In the genomic region with DNA sequence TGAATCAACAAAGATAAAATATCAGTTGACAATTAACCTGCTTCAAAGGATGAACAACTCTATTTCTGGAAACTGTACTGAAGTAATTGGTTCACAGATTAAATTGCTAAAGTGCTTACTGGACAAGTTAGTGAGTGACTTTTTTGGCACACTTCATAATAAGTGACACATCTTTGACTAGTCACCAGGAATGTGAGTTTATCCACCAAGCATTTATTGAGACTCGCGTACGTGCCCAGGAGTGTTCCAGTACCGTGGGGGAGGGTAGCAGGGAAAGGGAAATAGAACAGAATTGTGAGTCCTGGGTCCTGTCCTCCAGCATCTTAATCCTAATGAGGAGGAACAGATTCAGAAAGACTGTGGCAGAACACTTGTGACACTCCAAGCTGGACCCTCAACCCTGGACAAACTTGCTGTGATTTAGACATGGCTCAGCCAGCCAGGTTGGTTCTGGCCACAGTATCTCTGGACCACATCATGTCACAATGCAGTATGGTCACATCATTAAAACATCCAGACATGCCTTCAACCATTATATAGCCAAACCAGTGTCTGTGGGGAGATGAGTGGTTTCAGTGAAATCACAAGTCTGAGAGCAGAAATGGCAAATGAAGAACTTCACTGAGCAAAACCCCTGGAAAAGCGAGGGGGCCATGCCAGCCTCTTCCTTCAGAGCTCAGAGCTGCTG, we compare ENCODE assay signal across 12 cellular contexts.
DNase-seq lines count a peak whose midpoint lies in the region; ATAC-seq and TF ChIP-seq lines count a peak whose summit lies in the region.
"Had no signal": no experiment of that assay in that cellular context is flagged by ENCODE, and none has a peak within 500 bp of the region (broad histone marks: within the 10 kb centered on the region; RNA-seq: fewer than 3 reads in every experiment).

No MANE protein-coding gene starts in this region.

- H3K9me2 ChIP-seq in GM23248 (ENCODE audit: insufficient read depth), result no peaks in the 10 kb centered on the region

- H3K36me3 ChIP-seq in GM23248 (ENCODE audit: low read depth) (no peaks in the 10 kb centered on the region), smooth muscle cell (ENCODE audit: low read depth) (no peaks in the 10 kb centered on the region), lower lobe of right lung (no peaks in the 10 kb centered on the region)
- H3K36me3 ChIP-seq: cardiac muscle cell had no signal

- in situ Hi-C loops in GM23248 (cut with MboI), result no loop called here

- POLR2A ChIA-PET in RWPE1 (lab: Yijun Ruan, JAX; ENCODE audit: low non-redundant PET), result no interaction called here

- peak overlapping the region; percentile 70 for H3K27ac ChIP-seq in GM23248
- no peak overlapping the region for H3K27ac ChIP-seq in RWPE1
- peak overlapping the region; percentile 62 for H3K27ac ChIP-seq in smooth muscle cell (ENCODE audit: low read depth)
- no peak overlapping the region for H3K27ac ChIP-seq in lower lobe of right lung
- H3K27ac ChIP-seq: cardiac muscle cell had no signal

- H2AFZ ChIP-seq in GM23248 (peak overlapping the region; percentile 45), smooth muscle cell (ENCODE audit: low read depth) (no peak overlapping the region)

- TF ChIP-seq CTCF in RWPE1 (conservative IDR thresholded peaks at IDR 0.05; ENCODE audit: low read depth) (no peak), foreskin fibroblast (IDR thresholded peaks at IDR 0.05; ENCODE audit: low read depth, low read length) (no peak), smooth muscle cell (IDR thresholded peaks at IDR 0.05; ENCODE audit: borderline replicate concordance, insufficient read depth, poor library complexity, severe bottlenecking) (no peak), lower lobe of right lung (IDR thresholded peaks at IDR 0.05) (no peak)

- H3K9me3 ChIP-seq in GM23248 (ENCODE audit: low read depth) (no peaks in the 10 kb centered on the region), smooth muscle cell (replicated peaks; ENCODE audit: low read depth) (no peaks in the 10 kb centered on the region), lower lobe of right lung (no peaks in the 10 kb centered on the region)

- WGBS in GM23248 (ENCODE audit: low coverage in 1 of 2, low lambda C conversion rate in 2 of 2, missing lambda C conversion rate in 2 of 2), 2 experiments, result 20 to 22% methylated on average over 5 of the region's 5 CpGs
- 29% methylated on average over 5 of the region's 5 CpGs for WGBS in smooth muscle cell (ENCODE audit: low lambda C conversion rate)

- peak overlapping the region; percentile 55 for H3K4me2 ChIP-seq in GM23248 (ENCODE audit: unreplicated experiment)
- no peak overlapping the region for H3K4me2 ChIP-seq in smooth muscle cell

- H3K79me2 ChIP-seq in GM23248 (ENCODE audit: insufficient read depth) (no peaks in the 10 kb centered on the region), smooth muscle cell (ENCODE audit: low read depth) (no peaks in the 10 kb centered on the region)

- no peaks in the 10 kb centered on the region for H3K27me3 ChIP-seq in GM23248 (replicated peaks; ENCODE audit: insufficient read depth)
- no peaks in the 10 kb centered on the region for H3K27me3 ChIP-seq in smooth muscle cell (ENCODE audit: low read depth)
- no peaks in the 10 kb centered on the region for H3K27me3 ChIP-seq in lower lobe of right lung (ENCODE audit: low read depth)
- H3K27me3 ChIP-seq: cardiac muscle cell had no signal

- ATAC-seq in lower lobe of right lung (no peak), HG02623 (IDR thresholded peaks at IDR 0.05; ENCODE audit: unreplicated experiment) (no peak), HG02884 (IDR thresholded peaks at IDR 0.05; ENCODE audit: unreplicated experiment) (no peak)
- ATAC-seq: sciatic nerve had no signal

- intact Hi-C loops in lower lobe of right lung (cut with DNase I), result no loop called here

- H3F3A ChIP-seq in GM23248 (ENCODE audit: insufficient read depth), result peaks cover 34% of the 10 kb centered on the region
- peaks cover 12% of the 10 kb centered on the region for H3F3A ChIP-seq in smooth muscle cell (ENCODE audit: low read depth)

- CTCF ChIA-PET in RWPE1 (lab: Yijun Ruan, JAX), result no interaction called here

- H3K4me1 ChIP-seq in GM23248 (ENCODE audit: insufficient read depth) (peaks cover 36% of the 10 kb centered on the region), smooth muscle cell (ENCODE audit: low read depth) (peaks cover 11% of the 10 kb centered on the region), lower lobe of right lung (no peaks in the 10 kb centered on the region)

- H3K4me3 ChIP-seq in GM23248, result 0 out of 2 replicates have a peak overlapping the region, but pooled peaks have one; percentile 6
- no peak overlapping the region for H3K4me3 ChIP-seq in foreskin fibroblast (ENCODE audit: low read depth in 1 of 2, low read length in 2 of 2)
- no peak overlapping the region for H3K4me3 ChIP-seq in smooth muscle cell
- no peak overlapping the region for H3K4me3 ChIP-seq in lower lobe of right lung
- H3K4me3 ChIP-seq: cardiac muscle cell had no signal

- H3K9ac ChIP-seq in GM23248 (peak overlapping the region; percentile 16; the same call in 1 of the 2 replicates), smooth muscle cell (ENCODE audit: low read depth) (peak overlapping the region; percentile 30)

- DNase-seq in GM23248, result peak; percentile 91
- peak; percentile 34 for DNase-seq in RWPE1 (ENCODE audit: low spot score)
- DNase-seq in foreskin fibroblast, result peak; percentile 76 to 77
- no peak for DNase-seq in smooth muscle cell (lab: John Stamatoyannopoulos, UW; ENCODE audit: unreplicated experiment)
- no peak for DNase-seq in lower lobe of right lung
- DNase-seq: MV-4-11, naive B cell, OCI-M1 had no signal

- H4K20me1 ChIP-seq in GM23248 (ENCODE audit: insufficient read depth) (no peaks in the 10 kb centered on the region), smooth muscle cell (ENCODE audit: low read depth) (no peaks in the 10 kb centered on the region)

Comparison
In these comparisons a context has a peak if more than half of its experiments do, and no peak if none do; other contexts are left out.
1. DNase-seq: peak in GM23248 (single experiment), RWPE1 (single experiment) and foreskin fibroblast (2 of 2); none in smooth muscle cell (single experiment) and lower lobe of right lung (single experiment).
2. H3K27ac ChIP-seq: peak in GM23248 (single experiment) and smooth muscle cell (single experiment); none in RWPE1 (single experiment) and lower lobe of right lung (single experiment).